8 cellular contexts compared by ENCODE assay signal in genomic region chr10:17847586-17848296, GRCh38. TPM values are rescaled to one million over a fixed set of nuclear protein-coding genes. Genes with fewer than 3 reads are reported as not detected.
DNase-seq lines count a peak whose midpoint lies in the region; ATAC-seq, FAIRE-seq and TF ChIP-seq lines count a peak whose summit lies in the region.

No MANE protein-coding gene starts in this region.

- H3K9me3 ChIP-seq in GM23248 (ENCODE audit: low read depth) (no peaks in the 10 kb centered on the region), left lung (no peaks in the 10 kb centered on the region)

- H3K4me3 Mint-ChIP-seq in activated T-helper 1 cell treated with anti-CD3 and anti-CD28 coated beads, Interleukin-12 subunit alpha, Interleukin-12 subunit beta, Interleukin-2, Interleukin-4 antibody, amounts not matched to agents 30 ng/mL and 10 ng/mL and 1 ng/mL, durations not matched to agents 14 hours and 24 hours and 36 hours, result no peak overlapping the region

- H3K4me1 ChIP-seq in GM23248 (ENCODE audit: insufficient read depth), result no peaks in the 10 kb centered on the region
- no peaks in the 10 kb centered on the region for H3K4me1 ChIP-seq in left lung

- H3K36me3 ChIP-seq in GM23248 (ENCODE audit: low read depth) (no peaks in the 10 kb centered on the region), left lung (no peaks in the 10 kb centered on the region)

- intact Hi-C loops in left lung (cut with DNase I), result loop anchor here in 1 of 2 donors (10.0 kb wide), 1 partner anchor 367 kb away; no protein-coding TSS in a partner anchor
- intact Hi-C loops in activated T-helper 1 cell treated with anti-CD3 and anti-CD28 coated beads, Interleukin-12 subunit alpha, Interleukin-12 subunit beta, Interleukin-2, Interleukin-4 antibody, amounts not matched to agents 30 ng/mL and 10 ng/mL and 1 ng/mL, durations not matched to agents 14 hours and 24 hours and 36 hours (cut with micrococcal nuclease), result no loop called here
- intact Hi-C loops in posterior vena cava (cut with DNase I), result loop anchor here (5.0 to 10.0 kb wide), 2 partner anchors 387 to 460 kb away; no protein-coding TSS in a partner anchor

- H3K36me3 Mint-ChIP-seq in activated T-helper 1 cell treated with anti-CD3 and anti-CD28 coated beads, Interleukin-12 subunit alpha, Interleukin-12 subunit beta, Interleukin-2, Interleukin-4 antibody, amounts not matched to agents 30 ng/mL and 10 ng/mL and 1 ng/mL, durations not matched to agents 14 hours and 24 hours and 36 hours (ENCODE audit: low read depth), result no peaks in the 10 kb centered on the region

- H2AFZ ChIP-seq in GM23248, result peak overlapping the region; percentile 53; the same call in 1 of the 2 replicates

- DNase-seq in AML-193 (lab: John Stamatoyannopoulos, UW) (peak; percentile 6 to 31), GM23248 (peak; percentile 57), left lung (no peak), GM19239 (ENCODE audit: insufficient read length, low spot score) (no peak), NCI-H128 (lab: John Stamatoyannopoulos, UW; ENCODE audit: unreplicated experiment) (no peak), posterior vena cava (ENCODE audit: low spot score) (no peak)
- no peak for DNase-seq in activated T-helper 1 cell treated with anti-CD3 and anti-CD28 coated beads, Interleukin-12 subunit alpha, Interleukin-12 subunit beta, Interleukin-2, Interleukin-4 antibody, amounts not matched to agents 30 ng/mL and 10 ng/mL and 1 ng/mL, durations not matched to agents 14 hours and 24 hours and 36 hours (ENCODE audit: low spot score)

- H3K27ac Mint-ChIP-seq in activated T-helper 1 cell treated with anti-CD3 and anti-CD28 coated beads, Interleukin-12 subunit alpha, Interleukin-12 subunit beta, Interleukin-2, Interleukin-4 antibody, amounts not matched to agents 30 ng/mL and 10 ng/mL and 1 ng/mL, durations not matched to agents 14 hours and 24 hours and 36 hours, result no peak overlapping the region

- H3K9ac ChIP-seq in GM23248, result no peak overlapping the region

- no peak overlapping the region for H3K27ac ChIP-seq in GM23248
- no peak overlapping the region for H3K27ac ChIP-seq in VCaP
- no peak overlapping the region for H3K27ac ChIP-seq in left lung

- no peak overlapping the region for H3K4me3 ChIP-seq in GM23248
- H3K4me3 ChIP-seq in left lung, result no peak overlapping the region

- TF ChIP-seq CTCF in VCaP (conservative IDR thresholded peaks at IDR 0.05), result peak; percentile 81
- peak in 1 of 2 donors; percentile 36 for TF ChIP-seq CTCF in left lung (IDR thresholded peaks at IDR 0.05)

- no peak overlapping the region for H3K4me2 ChIP-seq in GM23248 (ENCODE audit: unreplicated experiment)

- H3K27me3 Mint-ChIP-seq in activated T-helper 1 cell treated with anti-CD3 and anti-CD28 coated beads, Interleukin-12 subunit alpha, Interleukin-12 subunit beta, Interleukin-2, Interleukin-4 antibody, amounts not matched to agents 30 ng/mL and 10 ng/mL and 1 ng/mL, durations not matched to agents 14 hours and 24 hours and 36 hours (ENCODE audit: insufficient read depth), result peaks cover 3% of the 10 kb centered on the region

- 50 to 57% methylated on average over 5 of the region's 5 CpGs for WGBS in GM23248 (ENCODE audit: low coverage in 1 of 2, low lambda C conversion rate in 2 of 2, missing lambda C conversion rate in 2 of 2), 2 experiments

- no peak for FAIRE-seq in GM19239 (lab: Jason Lieb, UNC)

- H4K20me1 ChIP-seq in GM23248 (ENCODE audit: insufficient read depth), result no peaks in the 10 kb centered on the region

- H3K27me3 ChIP-seq in GM23248 (replicated peaks; ENCODE audit: insufficient read depth) (no peaks in the 10 kb centered on the region), left lung (no peaks in the 10 kb centered on the region)

- no peaks in the 10 kb centered on the region for H3K9me2 ChIP-seq in GM23248 (ENCODE audit: insufficient read depth)

- in situ Hi-C loops in GM23248 (cut with MboI), result no loop called here

- ATAC-seq in left lung, result peak; percentile 41

- no peaks in the 10 kb centered on the region for H3K9me3 Mint-ChIP-seq in activated T-helper 1 cell treated with anti-CD3 and anti-CD28 coated beads, Interleukin-12 subunit alpha, Interleukin-12 subunit beta, Interleukin-2, Interleukin-4 antibody, amounts not matched to agents 30 ng/mL and 10 ng/mL and 1 ng/mL, durations not matched to agents 14 hours and 24 hours and 36 hours

- H3K4me1 Mint-ChIP-seq in activated T-helper 1 cell treated with anti-CD3 and anti-CD28 coated beads, Interleukin-12 subunit alpha, Interleukin-12 subunit beta, Interleukin-2, Interleukin-4 antibody, amounts not matched to agents 30 ng/mL and 10 ng/mL and 1 ng/mL, durations not matched to agents 14 hours and 24 hours and 36 hours (ENCODE audit: low read depth), result no peaks in the 10 kb centered on the region

- no peaks in the 10 kb centered on the region for H3F3A ChIP-seq in GM23248 (ENCODE audit: insufficient read depth)

- H3K79me2 ChIP-seq in GM23248 (ENCODE audit: insufficient read depth), result no peaks in the 10 kb centered on the region

RNA-seq across cellular contexts. Expression of gene MRC1, which starts 38.6 kb away (rescaled TPM):
- not detected in 2 replicates for total RNA-seq in GM23248 (2014; rRNA removed; shearing (Covaris generic))
- polyA plus RNA-seq in GM23248 (2016; fragmentation: Nextera tagmentation; extraction: Ambion mirVana), result not detected in 2 replicates
- total RNA-seq in left lung (100 to 1,000 TPM; 215 to 301 TPM), posterior vena cava (100 to 1,000 TPM in 1 of 2 donors, 10 to 100 TPM in 1; 71.1 to 157 TPM)
- total RNA-seq in activated T-helper 1 cell treated with anti-CD3 and anti-CD28 coated beads, Interleukin-12 subunit alpha, Interleukin-12 subunit beta, Interleukin-2, Interleukin-4 antibody, amounts not matched to agents 30 ng/mL and 10 ng/mL and 1 ng/mL, durations not matched to agents 14 hours and 24 hours and 36 hours, result not detected in 2 replicates

Comparison
In these comparisons a context has a peak if more than half of its experiments do, and no peak if none do; other contexts are left out.
1. DNase-seq: peak in AML-193 (2 of 2) and GM23248 (single experiment); none in left lung (0 of 2), activated T-helper 1 cell treated with anti-CD3 and anti-CD28 coated beads, Interleukin-12 subunit alpha, Interleukin-12 subunit beta, Interleukin-2, Interleukin-4 antibody, amounts not matched to agents 30 ng/mL and 10 ng/mL and 1 ng/mL, durations not matched to agents 14 hours and 24 hours and 36 hours (single experiment), GM19239 (single experiment), NCI-H128 (single experiment) and posterior vena cava (single experiment).
2. RNA of gene MRC1, which starts 38.6 kb away (total RNA-seq): 215 to 301 TPM in left lung and 71.1 to 157 TPM in posterior vena cava; not detected in GM23248 and not detected in activated T-helper 1 cell treated with anti-CD3 and anti-CD28 coated beads, Interleukin-12 subunit alpha, Interleukin-12 subunit beta, Interleukin-2, Interleukin-4 antibody, amounts not matched to agents 30 ng/mL and 10 ng/mL and 1 ng/mL, durations not matched to agents 14 hours and 24 hours and 36 hours; every median in the first group is over 10 times any median in the second.